Comparison of ENCODE assay signal across 27 cellular contexts in the genomic region with DNA sequence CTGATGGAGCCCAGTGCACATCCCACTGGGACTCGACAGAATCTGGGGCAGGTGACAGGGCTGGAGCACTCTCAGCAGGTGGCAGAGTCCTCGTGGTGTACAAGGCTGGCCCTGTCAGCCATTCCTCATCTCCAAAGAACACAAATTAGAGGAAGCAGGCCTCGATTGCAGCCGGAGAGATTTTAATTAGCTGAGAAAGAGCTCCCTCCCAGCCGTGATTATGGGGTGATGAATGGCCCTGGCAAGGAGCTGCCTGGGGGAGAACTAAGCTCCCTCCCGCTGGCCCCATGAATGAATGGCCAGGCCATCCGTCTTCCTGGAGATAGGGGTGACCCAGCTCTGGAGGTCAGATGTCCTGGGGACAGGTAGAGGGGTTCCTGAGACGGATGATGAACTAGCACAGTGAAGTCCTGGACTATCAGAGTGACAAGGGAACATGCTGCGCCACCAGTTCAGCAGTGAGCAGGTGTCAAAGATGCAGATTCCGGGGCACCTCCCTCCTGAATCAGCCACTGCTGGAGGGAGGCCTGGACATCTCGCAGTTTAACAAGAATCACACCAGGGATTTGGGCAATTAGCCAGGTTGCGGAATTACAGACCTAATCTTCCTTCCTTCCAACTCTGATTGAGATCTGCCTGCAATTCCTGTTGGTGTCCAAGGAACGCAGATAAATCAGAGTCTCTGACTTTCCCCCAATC. TPM values are rescaled to one million over a fixed set of nuclear protein-coding genes. Genes with fewer than 3 reads are reported as not detected.
A peak's percentile ranks its signal among the peaks of the same experiment; 100 is the strongest.
DNase-seq lines count a peak whose midpoint lies in the region; ATAC-seq and TF ChIP-seq lines count a peak whose summit lies in the region.
"Had no signal": no experiment of that assay in that cellular context is flagged by ENCODE, and none has a peak within 500 bp of the region (broad histone marks: within the 10 kb centered on the region; RNA-seq: fewer than 3 reads in every experiment).

No MANE protein-coding gene starts in this region.

- no peaks in the 10 kb centered on the region for H3K27me3 ChIP-seq in CD4-positive, alpha-beta T cell (ENCODE audit: control insufficient read depth, insufficient read depth, low read length)
- H3K27me3 ChIP-seq: esophagus muscularis mucosa had no signal

- no peaks in the 10 kb centered on the region for H3K4me1 Mint-ChIP-seq in CD4-positive, alpha-beta T cell (ENCODE audit: low read depth)

- no peak overlapping the region for H3K4me3 Mint-ChIP-seq in CD4-positive, alpha-beta T cell
- H3K4me3 Mint-ChIP-seq: activated T-cell treated with anti-CD3 and anti-CD28 coated beads, Interleukin-2, amount 50 U/mL, for 72 hours; HFFc6 had no signal

- POLR2A ChIA-PET in CD4-positive, alpha-beta T cell (lab: Charles Lee): no interaction called here

- no peaks in the 10 kb centered on the region for H3K9me3 Mint-ChIP-seq in CD4-positive, alpha-beta T cell
- H3K9me3 Mint-ChIP-seq: activated T-cell treated with anti-CD3 and anti-CD28 coated beads, Interleukin-2, amount 50 U/mL, for 72 hours; HFFc6 had no signal

- H3K36me3 Mint-ChIP-seq in CD4-positive, alpha-beta T cell (ENCODE audit: low read depth): no peaks in the 10 kb centered on the region

- intact Hi-C loops in CD4-positive, alpha-beta T cell (cut with DNase I, micrococcal nuclease): loop anchor here in 1 of 2 experiments (10.0 kb wide), 2 partner anchors 245 to 525 kb away; no protein-coding TSS in a partner anchor

- no peak overlapping the region for H3K27ac Mint-ChIP-seq in CD4-positive, alpha-beta T cell
- H3K27ac Mint-ChIP-seq: activated T-cell treated with anti-CD3 and anti-CD28 coated beads, Interleukin-2, amount 50 U/mL, for 72 hours; HFFc6 had no signal

- DNase-seq in DMS 273 (lab: John Stamatoyannopoulos, UW; ENCODE audit: unreplicated experiment): peak; percentile 6
- DNase-seq in DMS 273 treated with DMSO at 0.1 percent for 48 hours (lab: John Stamatoyannopoulos, UW): no peak
- DNase-seq in NCI-H69 (lab: John Stamatoyannopoulos, UW): peak; percentile 82
- DNase-seq in dermis blood vessel endothelial cell: peak; percentile 34
- peak; percentile 62 for DNase-seq in retina
- DNase-seq in CD4-positive, alpha-beta T cell: no peak
- DNase-seq in T-helper 9 cell: no peak
- DNase-seq in effector CD8-positive, alpha-beta T cell (lab: John Stamatoyannopoulos, UW): no peak
- DNase-seq: activated CD4-positive, alpha-beta T cell treated with anti-CD3 and anti-CD28 coated beads for 4 hours; activated naive CD4-positive, alpha-beta T cell treated with anti-CD3 and anti-CD28 coated beads, Interleukin-2, amount 50 U/mL, for 16 hours; activated T-cell treated with anti-CD3 and anti-CD28 coated beads, Interleukin-2, amount 50 U/mL, for 72 hours; cerebellar nuclear complex; DMS79 treated with DMSO at 0.1 percent for 48 hours; effector memory CD4-positive, alpha-beta T cell; HFFc6; KBM-7; NCI-H2107; nucleus accumbens; stimulated activated CD4-positive, alpha-beta T cell treated with anti-CD3 and anti-CD28 coated beads, Interleukin-2, amount 100 ng/mL, for 48 hours; stimulated activated naive CD8-positive, alpha-beta T cell treated with anti-CD3 and anti-CD28 coated beads, Interleukin-15, Interleukin-2, amounts not matched to agents 100 U/mL and 50 U/mL, for 24 hours; SW 1271 had no signal

- TF ChIP-seq CTCF in CD4-positive, alpha-beta T cell (IDR thresholded peaks at IDR 0.05): no peak

- H3K27ac ChIP-seq in CD4-positive, alpha-beta T cell (ENCODE audit: low read depth, low read length): no peak overlapping the region
- H3K27ac ChIP-seq: 22Rv1, esophagus muscularis mucosa had no signal

- no peaks in the 10 kb centered on the region for H3K9me3 ChIP-seq in CD4-positive, alpha-beta T cell (ENCODE audit: control insufficient read depth, low read length)
- H3K9me3 ChIP-seq: esophagus muscularis mucosa had no signal

- CTCF ChIA-PET in CD4-positive, alpha-beta T cell (lab: Charles Lee): no interaction called here

- no peak for ATAC-seq in CD4-positive, alpha-beta T cell (ENCODE audit: poor library complexity)
- ATAC-seq: activated T-cell treated with anti-CD3 and anti-CD28 coated beads, Interleukin-2, amount 50 U/mL, for 72 hours; GM12878; stimulated activated naive CD8-positive, alpha-beta T cell treated with anti-CD3 and anti-CD28 coated beads, Interleukin-15, Interleukin-2, amounts not matched to agents 100 U/mL and 50 U/mL, for 24 hours had no signal

- no peaks in the 10 kb centered on the region for H3K27me3 Mint-ChIP-seq in CD4-positive, alpha-beta T cell

RNA-seq across cellular contexts. Expression of gene PIMREG, which starts 35.5 kb away (rescaled TPM):
- total RNA-seq in dermis blood vessel endothelial cell: 7.8 and 62.4 TPM in 2 replicates
- not detected for total RNA-seq in CD4-positive, alpha-beta T cell

RNA-seq across cellular contexts. Expression of gene AIPL1, which starts 44.9 kb away (rescaled TPM):
- not detected in 2 replicates for total RNA-seq in dermis blood vessel endothelial cell
- total RNA-seq in CD4-positive, alpha-beta T cell: not detected
- total RNA-seq: activated T-cell treated with anti-CD3 and anti-CD28 coated beads, Interleukin-2, amount 50 U/mL, for 72 hours; esophagus muscularis mucosa; GM12878; HFFc6; HT-29; NCI-H460; smooth muscle cell had no signal

Comparison
In these comparisons a context has a peak if more than half of its experiments do, and no peak if none do; other contexts are left out.
1. DNase-seq: peak in DMS 273 (single experiment), NCI-H69 (single experiment), dermis blood vessel endothelial cell (single experiment) and retina (single experiment); none in DMS 273 treated with DMSO at 0.1 percent for 48 hours (single experiment), CD4-positive, alpha-beta T cell (0 of 10), T-helper 9 cell (single experiment) and effector CD8-positive, alpha-beta T cell (single experiment).